Comparison of ENCODE assay signal across 1 cellular context in genomic region chr14:23320584-23321571, GRCh38.
A peak's percentile ranks its signal among the peaks of the same experiment; 100 is the strongest.
TF ChIP-seq lines count a peak whose summit lies in the region.

A gene with protein sequence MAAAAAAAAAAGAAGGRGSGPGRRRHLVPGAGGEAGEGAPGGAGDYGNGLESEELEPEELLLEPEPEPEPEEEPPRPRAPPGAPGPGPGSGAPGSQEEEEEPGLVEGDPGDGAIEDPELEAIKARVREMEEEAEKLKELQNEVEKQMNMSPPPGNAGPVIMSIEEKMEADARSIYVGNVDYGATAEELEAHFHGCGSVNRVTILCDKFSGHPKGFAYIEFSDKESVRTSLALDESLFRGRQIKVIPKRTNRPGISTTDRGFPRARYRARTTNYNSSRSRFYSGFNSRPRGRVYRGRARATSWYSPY (plus strand): TSS chr14:23321457. CDS start chr14:23321470, 13 bp downstream.

TF ChIP-seq in HepG2, 621 proteins besides CTCF, POLR2A, EP300 and RAD21 (continued from another document and continues in another):
- TF ChIP-seq TFDP2 (CRISPR knock-in tag; IDR thresholded peaks at IDR 0.05) (peak; percentile 95), RARA (CRISPR knock-in tag; IDR thresholded peaks at IDR 0.05) (peak; percentile 80), CBX2 (IDR thresholded peaks at IDR 0.05; ENCODE audit: low read depth, low read length) (peak; percentile 99; the same call in 1 of the 2 replicates), CBX2 (CRISPR knock-in tag; IDR thresholded peaks at IDR 0.05; ENCODE audit: low read depth) (peak; percentile 82; the same call in 1 of the 2 replicates), ZNF556 (CRISPR knock-in tag; IDR thresholded peaks at IDR 0.05; ENCODE audit: borderline replicate concordance) (peak; percentile 98), HNF1A (IDR thresholded peaks at IDR 0.05; ENCODE audit: low read depth) (0 out of 2 replicates have a peak, but pooled peaks have one; percentile 59), HNF1A (CRISPR knock-in tag; IDR thresholded peaks at IDR 0.05; ENCODE audit: borderline replicate concordance) (peak; percentile 89; the same call in 1 of the 2 replicates), CENPX (CRISPR knock-in tag; IDR thresholded peaks at IDR 0.05) (no peak), KLF12 (CRISPR knock-in tag; IDR thresholded peaks at IDR 0.05; ENCODE audit: borderline replicate concordance) (peak; percentile 92), ZNF264 (CRISPR knock-in tag; IDR thresholded peaks at IDR 0.05) (peak; percentile 97), ZNF20 (CRISPR knock-in tag; IDR thresholded peaks at IDR 0.05) (peak; percentile 70; the same call in 1 of the 2 replicates), ZNF549 (CRISPR knock-in tag; IDR thresholded peaks at IDR 0.05) (no peak), SAFB2 (CRISPR knock-in tag; IDR thresholded peaks at IDR 0.05; ENCODE audit: borderline replicate concordance, low read depth) (peak; percentile 95), ESRRA (CRISPR knock-in tag; IDR thresholded peaks at IDR 0.05; ENCODE audit: low read depth) (peak; percentile 84), BORCS8-MEF2B (CRISPR knock-in tag; IDR thresholded peaks at IDR 0.05) (peak; percentile 88), ZNF414 (CRISPR knock-in tag; IDR thresholded peaks at IDR 0.05) (peak; percentile 90), CHCHD3 (CRISPR knock-in tag; IDR thresholded peaks at IDR 0.05) (no peak; the same call in 1 of the 2 replicates), ADNP (CRISPR knock-in tag; IDR thresholded peaks at IDR 0.05) (no peak), IRF2 (CRISPR knock-in tag; IDR thresholded peaks at IDR 0.05) (peak; percentile 97; the same call in 1 of the 2 replicates), CCDC6 (CRISPR knock-in tag; IDR thresholded peaks at IDR 0.05) (no peak), IRX3 (CRISPR knock-in tag; IDR thresholded peaks at IDR 0.05; ENCODE audit: borderline replicate concordance, low read depth) (peak; percentile 57; the same call in 1 of the 2 replicates), HCFC1 (IDR thresholded peaks at IDR 0.05; ENCODE audit: low read depth, low read length) (peak; percentile 40; the same call in 1 of the 2 replicates), AGO1 (IDR thresholded peaks at IDR 0.05; ENCODE audit: low read depth, low read length, poor library complexity, severe bottlenecking) (peak; percentile 96), HOXA9 (CRISPR knock-in tag; IDR thresholded peaks at IDR 0.05; ENCODE audit: borderline replicate concordance) (no peak; the same call in 1 of the 2 replicates), SRSF9 (IDR thresholded peaks at IDR 0.05; ENCODE audit: borderline replicate concordance, insufficient read depth, low read depth, low read length, poor library complexity, severe bottlenecking) (no peak), ZNF30 (CRISPR knock-in tag; IDR thresholded peaks at IDR 0.05) (peak; percentile 9; the same call in 1 of the 2 replicates), ZBTB8A (CRISPR knock-in tag; IDR thresholded peaks at IDR 0.05; ENCODE audit: borderline replicate concordance, low read depth) (peak; percentile 37; the same call in 1 of the 2 replicates), ZNF660 (CRISPR knock-in tag; IDR thresholded peaks at IDR 0.05; ENCODE audit: borderline replicate concordance, low read depth) (no peak), ZNF557 (CRISPR knock-in tag; IDR thresholded peaks at IDR 0.05) (peak; percentile 51), ONECUT2 (CRISPR knock-in tag; IDR thresholded peaks at IDR 0.05) (peak; percentile 13; the same call in 1 of the 2 replicates), SNAI1 (CRISPR knock-in tag; IDR thresholded peaks at IDR 0.05; ENCODE audit: borderline replicate concordance) (0 out of 2 replicates have a peak, but pooled peaks have one; percentile 25), ZNF138 (CRISPR knock-in tag; IDR thresholded peaks at IDR 0.05; ENCODE audit: low read depth) (peak; percentile 91), FOXK2 (IDR thresholded peaks at IDR 0.05) (0 out of 2 replicates have a peak, but pooled peaks have one; percentile 61), GZF1 (CRISPR knock-in tag; IDR thresholded peaks at IDR 0.05) (no peak), TRIM24 (CRISPR knock-in tag; IDR thresholded peaks at IDR 0.05) (no peak), GABPA (IDR thresholded peaks at IDR 0.05; ENCODE audit: low read depth, low read length) (no peak), GABPA (CRISPR knock-in tag; IDR thresholded peaks at IDR 0.05; ENCODE audit: low read depth) (no peak), GFI1 (CRISPR knock-in tag; IDR thresholded peaks at IDR 0.05; ENCODE audit: borderline replicate concordance) (0 out of 2 replicates have a peak, but pooled peaks have one; percentile 4), ZNF572 (CRISPR knock-in tag; IDR thresholded peaks at IDR 0.05) (peak; percentile 92), ZNF335 (CRISPR knock-in tag; IDR thresholded peaks at IDR 0.05) (0 out of 2 replicates have a peak, but pooled peaks have one; percentile 87), KDM5B (CRISPR knock-in tag; IDR thresholded peaks at IDR 0.05; ENCODE audit: borderline replicate concordance) (peak; percentile 86), PRMT3 (CRISPR knock-in tag; IDR thresholded peaks at IDR 0.05; ENCODE audit: borderline replicate concordance, low read depth) (no peak), HMGA1 (CRISPR knock-in tag; conservative IDR thresholded peaks at IDR 0.05) (no peak), DMAP1 (CRISPR knock-in tag; IDR thresholded peaks at IDR 0.05) (peak; percentile 100), ZNF552 (CRISPR knock-in tag; IDR thresholded peaks at IDR 0.05; ENCODE audit: borderline replicate concordance) (peak; percentile 95), PLRG1 (conservative IDR thresholded peaks at IDR 0.05) (no peak), SYNCRIP (IDR thresholded peaks at IDR 0.05; ENCODE audit: insufficient read depth, low read depth, low read length) (no peak), GTF2F1 (IDR thresholded peaks at IDR 0.05; ENCODE audit: low read length) (peak; percentile 98), HNF4G (IDR thresholded peaks at IDR 0.05; ENCODE audit: borderline replicate concordance, low read depth, low read length) (peak; percentile 98), HNF4G (CRISPR knock-in tag; IDR thresholded peaks at IDR 0.05; ENCODE audit: borderline replicate concordance, low read depth) (peak; percentile 99), ZBED4 (CRISPR knock-in tag; IDR thresholded peaks at IDR 0.05; ENCODE audit: borderline replicate concordance) (peak; percentile 99), ELF1 (CRISPR knock-in tag; IDR thresholded peaks at IDR 0.05) (peak; percentile 85)
- TF ChIP-seq, protein P1, sequence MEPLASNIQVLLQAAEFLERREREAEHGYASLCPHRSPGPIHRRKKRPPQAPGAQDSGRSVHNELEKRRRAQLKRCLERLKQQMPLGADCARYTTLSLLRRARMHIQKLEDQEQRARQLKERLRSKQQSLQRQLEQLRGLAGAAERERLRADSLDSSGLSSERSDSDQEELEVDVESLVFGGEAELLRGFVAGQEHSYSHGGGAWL (CRISPR knock-in tag; IDR thresholded peaks at IDR 0.05): peak; percentile 88
- TF ChIP-seq, protein P2, sequence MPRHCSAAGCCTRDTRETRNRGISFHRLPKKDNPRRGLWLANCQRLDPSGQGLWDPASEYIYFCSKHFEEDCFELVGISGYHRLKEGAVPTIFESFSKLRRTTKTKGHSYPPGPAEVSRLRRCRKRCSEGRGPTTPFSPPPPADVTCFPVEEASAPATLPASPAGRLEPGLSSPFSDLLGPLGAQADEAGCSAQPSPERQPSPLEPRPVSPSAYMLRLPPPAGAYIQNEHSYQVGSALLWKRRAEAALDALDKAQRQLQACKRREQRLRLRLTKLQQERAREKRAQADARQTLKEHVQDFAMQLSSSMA (CRISPR knock-in tag; IDR thresholded peaks at IDR 0.05): peak; percentile 93
- TF ChIP-seq, protein P3, sequence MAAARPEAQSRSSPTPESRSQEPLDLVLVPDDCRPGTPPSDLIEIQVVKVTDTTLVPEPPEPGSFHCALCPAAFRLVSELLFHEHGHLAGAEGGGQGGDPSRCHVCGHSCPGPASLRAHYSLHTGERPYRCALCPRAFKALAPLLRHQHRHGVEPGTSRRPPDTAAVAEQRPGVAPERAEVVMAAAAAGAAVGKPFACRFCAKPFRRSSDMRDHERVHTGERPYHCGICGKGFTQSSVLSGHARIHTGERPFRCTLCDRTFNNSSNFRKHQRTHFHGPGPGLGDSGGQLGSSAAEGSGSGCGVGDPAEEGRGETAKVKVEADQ (CRISPR knock-in tag; IDR thresholded peaks at IDR 0.05; ENCODE audit: borderline replicate concordance): peak; percentile 99
- TF ChIP-seq, protein P4, sequence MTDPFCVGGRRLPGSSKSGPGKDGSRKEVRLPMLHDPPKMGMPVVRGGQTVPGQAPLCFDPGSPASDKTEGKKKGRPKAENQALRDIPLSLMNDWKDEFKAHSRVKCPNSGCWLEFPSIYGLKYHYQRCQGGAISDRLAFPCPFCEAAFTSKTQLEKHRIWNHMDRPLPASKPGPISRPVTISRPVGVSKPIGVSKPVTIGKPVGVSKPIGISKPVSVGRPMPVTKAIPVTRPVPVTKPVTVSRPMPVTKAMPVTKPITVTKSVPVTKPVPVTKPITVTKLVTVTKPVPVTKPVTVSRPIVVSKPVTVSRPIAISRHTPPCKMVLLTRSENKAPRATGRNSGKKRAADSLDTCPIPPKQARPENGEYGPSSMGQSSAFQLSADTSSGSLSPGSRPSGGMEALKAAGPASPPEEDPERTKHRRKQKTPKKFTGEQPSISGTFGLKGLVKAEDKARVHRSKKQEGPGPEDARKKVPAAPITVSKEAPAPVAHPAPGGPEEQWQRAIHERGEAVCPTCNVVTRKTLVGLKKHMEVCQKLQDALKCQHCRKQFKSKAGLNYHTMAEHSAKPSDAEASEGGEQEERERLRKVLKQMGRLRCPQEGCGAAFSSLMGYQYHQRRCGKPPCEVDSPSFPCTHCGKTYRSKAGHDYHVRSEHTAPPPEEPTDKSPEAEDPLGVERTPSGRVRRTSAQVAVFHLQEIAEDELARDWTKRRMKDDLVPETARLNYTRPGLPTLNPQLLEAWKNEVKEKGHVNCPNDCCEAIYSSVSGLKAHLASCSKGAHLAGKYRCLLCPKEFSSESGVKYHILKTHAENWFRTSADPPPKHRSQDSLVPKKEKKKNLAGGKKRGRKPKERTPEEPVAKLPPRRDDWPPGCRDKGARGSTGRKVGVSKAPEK (CRISPR knock-in tag; IDR thresholded peaks at IDR 0.05; ENCODE audit: borderline replicate concordance): 0 out of 2 replicates have a peak, but pooled peaks have one; percentile 15
